Comparison of ENCODE assay signal across 8 cellular contexts in genomic region chr1:18820791-18821641, GRCh38. TPM values are rescaled to one million over a fixed set of nuclear protein-coding genes. Genes with fewer than 3 reads are reported as not detected.
DNase-seq lines count a peak whose midpoint lies in the region; ATAC-seq and TF ChIP-seq lines count a peak whose summit lies in the region.

No MANE protein-coding gene starts in this region.

- H3K4me1 ChIP-seq in DOHH2 (ENCODE audit: control insufficient read depth, low read length) (no peaks in the 10 kb centered on the region), MM.1S (ENCODE audit: low read length) (no peaks in the 10 kb centered on the region), heart left ventricle (peaks cover 0 to 4% (median 0%) of the 10 kb centered on the region in 12 donors)

- H3K9me3 ChIP-seq in DOHH2 (ENCODE audit: control insufficient read depth, insufficient read depth, low read length) (no peaks in the 10 kb centered on the region), MM.1S (replicated peaks; ENCODE audit: insufficient read depth, low read length) (no peaks in the 10 kb centered on the region), heart left ventricle (no peaks in the 10 kb centered on the region)

- 0 out of 2 replicates have a peak, but pooled peaks cover 5% of the 10 kb centered on the region for H4K20me1 ChIP-seq in DOHH2 (ENCODE audit: control insufficient read depth, insufficient read depth, low read depth, low read length)
- no peaks in the 10 kb centered on the region for H4K20me1 ChIP-seq in MM.1S (ENCODE audit: insufficient read depth, low read length)

- H3K27me3 ChIP-seq in DOHH2 (ENCODE audit: control insufficient read depth, low read length) (no peaks in the 10 kb centered on the region), MM.1S (replicated peaks; ENCODE audit: insufficient read depth, low read length) (peaks cover 82% of the 10 kb centered on the region), heart left ventricle (peaks cover 9 to 49% (median 21%) of the 10 kb centered on the region in 9 donors)

- DNase-seq in MM.1S (peak; percentile 53), SKM-1 (lab: John Stamatoyannopoulos, UW; ENCODE audit: unreplicated experiment) (peak; percentile 1), heart left ventricle (peak; percentile 54 to 83 (median 73)), pulmonary artery endothelial cell (ENCODE audit: low read depth, low spot score) (peak; percentile 17)
- peak; percentile 5 for DNase-seq in activated naive CD8-positive, alpha-beta T cell treated with anti-CD3 and anti-CD28 coated beads, Interleukin-2, amount 50 U/mL, for 16 hours (ENCODE audit: low read depth, low spot score)

- TF ChIP-seq CTCF in DOHH2 (IDR thresholded peaks at IDR 0.05; ENCODE audit: low read depth, low read length, poor library complexity, severe bottlenecking) (peak; percentile 86), MM.1S (IDR thresholded peaks at IDR 0.05; ENCODE audit: low read length) (peak; percentile 89), heart left ventricle (IDR thresholded peaks at IDR 0.05) (peak; percentile 73 to 92 (median 81))

- no peaks in the 10 kb centered on the region for H3K36me3 ChIP-seq in DOHH2 (ENCODE audit: control insufficient read depth, low read length)
- no peaks in the 10 kb centered on the region for H3K36me3 ChIP-seq in MM.1S (replicated peaks; ENCODE audit: insufficient read depth, low read length)
- H3K36me3 ChIP-seq in heart left ventricle: no peaks in the 10 kb centered on the region

- intact Hi-C loops in heart left ventricle (cut with DNase I): loop anchor here (1.0 to 5.0 kb wide), 3 partner anchors 224 kb away; no protein-coding TSS in a partner anchor

- H3K4me3 ChIP-seq in DOHH2 (ENCODE audit: low read length) (no peak overlapping the region), MM.1S (ENCODE audit: low read length) (no peak overlapping the region), heart left ventricle (no peak overlapping the region)

- no peaks in the 10 kb centered on the region for H3K9me2 ChIP-seq in DOHH2 (replicated peaks; ENCODE audit: control insufficient read depth, low read length)
- H3K9me2 ChIP-seq in MM.1S (replicated peaks; ENCODE audit: insufficient read depth, low read length): no peaks in the 10 kb centered on the region

- H2AFZ ChIP-seq in MM.1S (ENCODE audit: low read length): no peak overlapping the region

- no peaks in the 10 kb centered on the region for H3K79me2 ChIP-seq in DOHH2 (ENCODE audit: control insufficient read depth, low read length)
- no peaks in the 10 kb centered on the region for H3K79me2 ChIP-seq in MM.1S (ENCODE audit: low read length)

- WGBS in heart left ventricle, 4 donors: 41 to 51% (median 45%) methylated on average over 20 to 22 of the region's 22 CpGs

- H3F3A ChIP-seq in DOHH2 (ENCODE audit: control insufficient read depth, insufficient read depth) (no peaks in the 10 kb centered on the region), MM.1S (ENCODE audit: insufficient read depth, low read length) (no peaks in the 10 kb centered on the region)

- H3K9ac ChIP-seq in MM.1S (ENCODE audit: low read length): no peak overlapping the region

- H3K27ac ChIP-seq in DOHH2 (ENCODE audit: low read depth, low read length) (no peak overlapping the region), MM.1S (ENCODE audit: low read length) (no peak overlapping the region), heart left ventricle (no peak overlapping the region)

- H3K4me2 ChIP-seq in DOHH2 (ENCODE audit: low read length) (no peak overlapping the region), MM.1S (ENCODE audit: low read depth, low read length) (no peak overlapping the region)

- TF ChIP-seq POLR2A in heart left ventricle (IDR thresholded peaks at IDR 0.05): no peak

- peak; percentile 62 to 91 (median 87) for ATAC-seq in heart left ventricle
- ATAC-seq in HG03159 (IDR thresholded peaks at IDR 0.05; ENCODE audit: unreplicated experiment): no peak
- ATAC-seq in GM18517 (IDR thresholded peaks at IDR 0.05; ENCODE audit: unreplicated experiment): no peak

RNA-seq across cellular contexts. Expression of gene TAS1R2, which starts 38.4 kb away (rescaled TPM):
- total RNA-seq in heart left ventricle: not detected
- polyA plus RNA-seq in heart left ventricle: not detected
- total RNA-seq in pulmonary artery endothelial cell: not detected in 2 replicates

Comparison
In these comparisons a context has a peak if more than half of its experiments do, and no peak if none do; other contexts are left out.
1. DNase-seq: peak in every context shown above with its lines; median percentile 73 in heart left ventricle; 53 in MM.1S; 17 in pulmonary artery endothelial cell; 5 in activated naive CD8-positive, alpha-beta T cell treated with anti-CD3 and anti-CD28 coated beads, Interleukin-2, amount 50 U/mL, for 16 hours; 1 in SKM-1.
2. ATAC-seq: peak in heart left ventricle (4 of 4); none in HG03159 (single experiment) and GM18517 (single experiment).
3. Peak in every context shown above with its lines, with median percentiles within 50 percentile points of each other: CTCF ChIP-seq.